23 cellular contexts compared by ENCODE assay signal in the genomic region with DNA sequence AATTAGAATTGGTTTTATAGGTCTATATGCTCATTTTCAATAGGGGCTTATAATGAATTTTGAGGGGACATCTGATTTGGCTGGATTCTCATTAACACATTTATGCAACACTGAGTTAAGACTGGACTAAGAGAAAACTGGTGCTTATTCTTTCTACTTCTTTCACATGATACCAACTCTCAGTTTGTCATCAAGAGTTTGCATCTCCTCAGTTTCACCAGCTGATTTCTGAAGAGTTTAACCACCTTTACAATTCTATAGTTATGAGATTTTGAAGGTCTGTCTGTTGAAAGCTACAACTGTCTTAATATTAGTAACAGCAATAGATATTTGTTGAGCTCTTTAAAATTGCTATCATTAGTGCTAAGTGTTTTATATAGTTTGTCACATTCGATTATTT.
"Had no signal": no experiment of that assay in that cellular context is flagged by ENCODE, and none has a peak within 500 bp of the region (broad histone marks: within the 10 kb centered on the region; RNA-seq: fewer than 3 reads in every experiment).

No MANE protein-coding gene starts in this region.

- H2AFZ ChIP-seq: neural progenitor cell, parathyroid adenoma had no signal

- H3K27ac ChIP-seq: neural progenitor cell, ovary, parathyroid adenoma, psoas muscle, right lobe of liver, sigmoid colon, stomach, tibial artery, transverse colon, upper lobe of right lung, uterus had no signal

- H3K79me2 ChIP-seq: parathyroid adenoma had no signal

- H3K36me3 ChIP-seq: neural progenitor cell, ovary, right lobe of liver, sigmoid colon, stomach, tibial artery, transverse colon, upper lobe of right lung, uterus had no signal

- H3K4me1 ChIP-seq: neural progenitor cell, parathyroid adenoma, psoas muscle, right lobe of liver, sigmoid colon, stomach, tibial artery, transverse colon, upper lobe of right lung, uterus had no signal

- H3K4me3 ChIP-seq: neural progenitor cell, ovary, psoas muscle, right lobe of liver, sigmoid colon, stomach, tibial artery, transverse colon, upper lobe of right lung, uterus had no signal

- H3K27me3 ChIP-seq: neural progenitor cell, ovary, right lobe of liver, sigmoid colon, stomach, tibial artery, transverse colon, upper lobe of right lung, uterus had no signal

- H3K9ac ChIP-seq: neural progenitor cell, parathyroid adenoma had no signal

- FAIRE-seq: small intestine had no signal

- ATAC-seq: natural killer cell; psoas muscle; right cardiac atrium; right lobe of liver; stimulated activated effector memory CD8-positive, alpha-beta T cell treated with anti-CD3 and anti-CD28 coated beads, Interleukin-12 subunit alpha, Interleukin-12 subunit beta, amount 100 ng/mL, for 72 hours; stimulated activated naive B cell treated with anti-CD40 and anti-IgM and Interleukin-4, amounts not matched to agents 10 μg/mL and 1 μg/mL and 100 μg/mL, for 72 hours; upper lobe of right lung had no signal

- H3K4me2 ChIP-seq: neural progenitor cell had no signal

- DNase-seq: natural killer cell; occipital lobe; ovary; posterior cingulate gyrus; psoas muscle; right cardiac atrium; right lobe of liver; sigmoid colon; small intestine; stimulated activated CD4-positive, alpha-beta T cell treated with anti-CD3 and anti-CD28 coated beads, Interleukin-15, amount 100 ng/mL, for 24 hours; stimulated activated CD4-positive, alpha-beta T cell treated with anti-CD3 and anti-CD28 coated beads, Interleukin-2, amount 100 ng/mL, for 24 hours; stimulated activated CD4-positive, alpha-beta T cell treated with anti-CD3 and anti-CD28 coated beads, Interleukin-2, amount 100 ng/mL, for 48 hours; stimulated activated CD4-positive, alpha-beta T cell treated with anti-CD3 and anti-CD28 coated beads, Interleukin-4, amount 100 ng/mL, for 24 hours; stimulated activated naive B cell treated with anti-CD40 and anti-IgM and Interleukin-4, amounts not matched to agents 10 μg/mL and 1 μg/mL and 100 μg/mL, for 72 hours; stimulated activated naive CD4-positive, alpha-beta T cell treated with Interleukin-2 at 50 U/mL for 16 hours; stomach; tibial artery; transverse colon; upper lobe of right lung; uterus had no signal

- H3K9me3 ChIP-seq: ovary, psoas muscle, right lobe of liver, sigmoid colon, upper lobe of right lung had no signal
